8 cellular contexts compared by ENCODE assay signal in the genomic region with DNA sequence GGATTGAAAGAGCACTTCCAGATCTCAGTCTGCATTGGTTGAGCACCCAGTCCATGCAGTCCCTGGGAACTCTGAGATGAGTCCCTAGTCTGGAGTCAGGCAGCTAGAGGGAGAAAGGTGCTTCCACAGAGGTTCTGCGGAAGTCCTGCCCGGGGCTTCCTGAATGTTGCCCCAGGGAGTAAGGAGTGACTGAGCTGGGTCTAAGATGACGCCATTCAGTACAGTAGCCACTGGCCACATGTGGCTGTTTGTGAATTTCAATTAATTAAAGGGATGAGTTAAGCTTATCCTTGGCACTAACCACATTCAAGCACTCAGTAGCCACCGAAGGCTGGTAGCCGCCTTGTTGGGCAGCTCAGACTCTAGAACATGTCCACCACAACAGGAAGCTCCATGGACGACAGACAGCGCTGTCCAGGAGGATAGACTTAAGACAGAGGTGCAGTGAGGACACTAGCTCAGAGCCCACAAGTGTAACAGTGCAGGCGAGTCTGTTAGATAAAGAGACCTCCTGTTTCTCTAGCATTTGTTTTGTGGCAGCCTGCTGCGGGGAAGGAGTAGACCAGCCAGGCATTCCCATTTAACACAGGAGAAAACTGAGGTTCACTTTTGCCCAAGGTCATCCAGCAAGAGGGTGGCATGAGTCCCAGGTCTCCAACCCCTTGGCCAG.
DNase-seq lines count a peak whose midpoint lies in the region; ATAC-seq and TF ChIP-seq lines count a peak whose summit lies in the region.

No MANE protein-coding gene starts in this region.

- peaks cover 82 to 83% of the 10 kb centered on the region in 2 donors for H3K4me1 Mint-ChIP-seq in immature natural killer cell
- peaks cover 83% of the 10 kb centered on the region for H3K4me1 Mint-ChIP-seq in stimulated activated memory B cell treated with anti-CD40 and anti-IgM and Interleukin-4, amounts not matched to agents 10 μg/mL and 1 μg/mL and 100 μg/mL, for 72 hours

- no peaks in the 10 kb centered on the region for H3K27me3 ChIP-seq in SK-N-SH (ENCODE audit: insufficient read depth)

- no peaks in the 10 kb centered on the region for H3K9me3 Mint-ChIP-seq in immature natural killer cell
- H3K9me3 Mint-ChIP-seq in stimulated activated memory B cell treated with anti-CD40 and anti-IgM and Interleukin-4, amounts not matched to agents 10 μg/mL and 1 μg/mL and 100 μg/mL, for 72 hours: no peaks in the 10 kb centered on the region

- peak overlapping the region; percentile 41; the same call in 1 of the 2 replicates for H3K4me2 ChIP-seq in SK-N-SH

- CTCF ChIA-PET in SK-N-SH (lab: Yijun Ruan, JAX): interaction anchor here (0.7 to 1.5 kb wide), 5 partner anchors 16 to 43 kb away, joined by 3 to 6 read pairs (median 3); no protein-coding TSS in a partner anchor

- peaks cover 0 to 9% (median 2%) of the 10 kb centered on the region in 3 donors for H3K27me3 Mint-ChIP-seq in immature natural killer cell (ENCODE audit: low read depth in 3 of 3)
- no peaks in the 10 kb centered on the region for H3K27me3 Mint-ChIP-seq in stimulated activated memory B cell treated with anti-CD40 and anti-IgM and Interleukin-4, amounts not matched to agents 10 μg/mL and 1 μg/mL and 100 μg/mL, for 72 hours

- H3K27ac ChIP-seq in SK-N-SH (ENCODE audit: low read depth in 2 of 2, low read length in 1 of 2): peak overlapping the region; percentile 43 to 99; a peak in 3 of 4 replicates

- H3F3A ChIP-seq in SK-N-SH (replicated peaks; ENCODE audit: insufficient read depth): peaks cover 20% of the 10 kb centered on the region

- TF ChIP-seq RAD21 in SK-N-SH (IDR thresholded peaks at IDR 0.05; ENCODE audit: low read length): no peak

- H3K4me1 ChIP-seq in SK-N-SH (ENCODE audit: control insufficient read depth in 1 of 2, insufficient read depth in 2 of 2, low read depth in 1 of 2, low read length in 1 of 2): peaks cover 56 to 85% of the 10 kb centered on the region in 2 experiments

- 92% methylated on average over 7 of the region's 9 CpGs for WGBS in SK-N-SH (ENCODE audit: low lambda C conversion rate)

- H4K20me1 ChIP-seq in SK-N-SH (ENCODE audit: insufficient read depth): peaks cover 70% of the 10 kb centered on the region

- no peak overlapping the region for H2AFZ ChIP-seq in SK-N-SH (ENCODE audit: low read depth)

- TF ChIP-seq CTCF in GM12875 (IDR thresholded peaks at IDR 0.05; ENCODE audit: borderline replicate concordance, insufficient read depth, low read depth, low read length) (no peak), SK-N-SH (IDR thresholded peaks at IDR 0.05) (no peak)

- peak overlapping the region; percentile 80 to 89 (median 85) for H3K4me3 Mint-ChIP-seq in immature natural killer cell
- peak overlapping the region; percentile 79 for H3K4me3 Mint-ChIP-seq in stimulated activated memory B cell treated with anti-CD40 and anti-IgM and Interleukin-4, amounts not matched to agents 10 μg/mL and 1 μg/mL and 100 μg/mL, for 72 hours

- POLR2A ChIA-PET in SK-N-SH (lab: Yijun Ruan, JAX): interaction anchor here (1.1 to 12.6 kb wide), 5 partner anchors 16 to 200 kb away, joined by 3 to 237 read pairs (median 10); a partner anchor contains a TSS

- no peak for DNase-seq in SK-N-SH
- DNase-seq in immature natural killer cell: no peak
- no peak for DNase-seq in NCI-H187 (lab: John Stamatoyannopoulos, UW)
- DNase-seq in iPS-NIHi11 (ENCODE audit: low spot score): no peak

- no peak for ATAC-seq in stimulated activated memory B cell treated with anti-CD40 and anti-IgM and Interleukin-4, amounts not matched to agents 10 μg/mL and 1 μg/mL and 100 μg/mL, for 72 hours
- no peak for ATAC-seq in GM19328 (IDR thresholded peaks at IDR 0.05; ENCODE audit: unreplicated experiment)
- ATAC-seq in HG03378 (IDR thresholded peaks at IDR 0.05; ENCODE audit: unreplicated experiment): no peak

- H3K9me3 ChIP-seq in SK-N-SH: no peaks in the 10 kb centered on the region

- H3K36me3 Mint-ChIP-seq in immature natural killer cell: no peaks in the 10 kb centered on the region
- H3K36me3 Mint-ChIP-seq in stimulated activated memory B cell treated with anti-CD40 and anti-IgM and Interleukin-4, amounts not matched to agents 10 μg/mL and 1 μg/mL and 100 μg/mL, for 72 hours: peaks cover 31% of the 10 kb centered on the region

- no peaks in the 10 kb centered on the region for H3K36me3 ChIP-seq in SK-N-SH (replicated peaks in 1 of 2; ENCODE audit: control insufficient read depth in 1 of 2, insufficient read depth in 2 of 2, low read length in 1 of 2)

- no peaks in the 10 kb centered on the region for H3K9me2 ChIP-seq in SK-N-SH

- H3K27ac Mint-ChIP-seq in immature natural killer cell: peak overlapping the region; percentile 87 to 92 (median 89)
- H3K27ac Mint-ChIP-seq in stimulated activated memory B cell treated with anti-CD40 and anti-IgM and Interleukin-4, amounts not matched to agents 10 μg/mL and 1 μg/mL and 100 μg/mL, for 72 hours: peak overlapping the region; percentile 97

- peaks cover 88% of the 10 kb centered on the region for H3K79me2 ChIP-seq in SK-N-SH (ENCODE audit: insufficient read depth)

- H3K4me3 ChIP-seq in GM12875 (ENCODE audit: low read depth, low read length): peak overlapping the region; percentile 85
- no peak overlapping the region for H3K4me3 ChIP-seq in SK-N-SH (ENCODE audit: low read depth in 2 of 2, low read length in 1 of 2)

- TF ChIP-seq EP300 in SK-N-SH (IDR thresholded peaks at IDR 0.05; ENCODE audit: borderline replicate concordance in 1 of 2, low read depth in 1 of 2, low read length in 1 of 2): no peak

- no peak overlapping the region; the same call in 1 of the 2 replicates for H3K9ac ChIP-seq in SK-N-SH

TF ChIP-seq in SK-N-SH, 30 proteins besides CTCF, POLR2A, EP300 and RAD21:
- TF ChIP-seq TCF12 (IDR thresholded peaks at IDR 0.05) (no peak), YY1 (IDR thresholded peaks at IDR 0.05; ENCODE audit: low read depth) (no peak), NRF1 (IDR thresholded peaks at IDR 0.05; ENCODE audit: low read depth, low read length) (no peak), FOXM1 (IDR thresholded peaks at IDR 0.05; ENCODE audit: low read depth) (no peak), ELF1 (IDR thresholded peaks at IDR 0.05) (no peak), GABPA (IDR thresholded peaks at IDR 0.05; ENCODE audit: low read depth) (no peak), FOXJ3 (CRISPR knock-in tag; IDR thresholded peaks at IDR 0.05) (no peak), GATA2 (CRISPR knock-in tag; IDR thresholded peaks at IDR 0.05) (no peak), SIN3A (IDR thresholded peaks at IDR 0.05; ENCODE audit: borderline replicate concordance, low read depth, low read length) (no peak), TEAD4 (IDR thresholded peaks at IDR 0.05; ENCODE audit: borderline replicate concordance, insufficient read depth) (no peak), JUND (IDR thresholded peaks at IDR 0.05) (no peak)
- TF ChIP-seq, protein P1, sequence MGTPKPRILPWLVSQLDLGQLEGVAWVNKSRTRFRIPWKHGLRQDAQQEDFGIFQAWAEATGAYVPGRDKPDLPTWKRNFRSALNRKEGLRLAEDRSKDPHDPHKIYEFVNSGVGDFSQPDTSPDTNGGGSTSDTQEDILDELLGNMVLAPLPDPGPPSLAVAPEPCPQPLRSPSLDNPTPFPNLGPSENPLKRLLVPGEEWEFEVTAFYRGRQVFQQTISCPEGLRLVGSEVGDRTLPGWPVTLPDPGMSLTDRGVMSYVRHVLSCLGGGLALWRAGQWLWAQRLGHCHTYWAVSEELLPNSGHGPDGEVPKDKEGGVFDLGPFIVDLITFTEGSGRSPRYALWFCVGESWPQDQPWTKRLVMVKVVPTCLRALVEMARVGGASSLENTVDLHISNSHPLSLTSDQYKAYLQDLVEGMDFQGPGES (IDR thresholded peaks at IDR 0.05; ENCODE audit: low read depth, low read length): no peak
- TF ChIP-seq, protein P2, sequence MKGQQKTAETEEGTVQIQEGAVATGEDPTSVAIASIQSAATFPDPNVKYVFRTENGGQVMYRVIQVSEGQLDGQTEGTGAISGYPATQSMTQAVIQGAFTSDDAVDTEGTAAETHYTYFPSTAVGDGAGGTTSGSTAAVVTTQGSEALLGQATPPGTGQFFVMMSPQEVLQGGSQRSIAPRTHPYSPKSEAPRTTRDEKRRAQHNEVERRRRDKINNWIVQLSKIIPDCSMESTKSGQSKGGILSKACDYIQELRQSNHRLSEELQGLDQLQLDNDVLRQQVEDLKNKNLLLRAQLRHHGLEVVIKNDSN (IDR thresholded peaks at IDR 0.05; ENCODE audit: borderline replicate concordance, low read depth): no peak
- TF ChIP-seq, protein P3, sequence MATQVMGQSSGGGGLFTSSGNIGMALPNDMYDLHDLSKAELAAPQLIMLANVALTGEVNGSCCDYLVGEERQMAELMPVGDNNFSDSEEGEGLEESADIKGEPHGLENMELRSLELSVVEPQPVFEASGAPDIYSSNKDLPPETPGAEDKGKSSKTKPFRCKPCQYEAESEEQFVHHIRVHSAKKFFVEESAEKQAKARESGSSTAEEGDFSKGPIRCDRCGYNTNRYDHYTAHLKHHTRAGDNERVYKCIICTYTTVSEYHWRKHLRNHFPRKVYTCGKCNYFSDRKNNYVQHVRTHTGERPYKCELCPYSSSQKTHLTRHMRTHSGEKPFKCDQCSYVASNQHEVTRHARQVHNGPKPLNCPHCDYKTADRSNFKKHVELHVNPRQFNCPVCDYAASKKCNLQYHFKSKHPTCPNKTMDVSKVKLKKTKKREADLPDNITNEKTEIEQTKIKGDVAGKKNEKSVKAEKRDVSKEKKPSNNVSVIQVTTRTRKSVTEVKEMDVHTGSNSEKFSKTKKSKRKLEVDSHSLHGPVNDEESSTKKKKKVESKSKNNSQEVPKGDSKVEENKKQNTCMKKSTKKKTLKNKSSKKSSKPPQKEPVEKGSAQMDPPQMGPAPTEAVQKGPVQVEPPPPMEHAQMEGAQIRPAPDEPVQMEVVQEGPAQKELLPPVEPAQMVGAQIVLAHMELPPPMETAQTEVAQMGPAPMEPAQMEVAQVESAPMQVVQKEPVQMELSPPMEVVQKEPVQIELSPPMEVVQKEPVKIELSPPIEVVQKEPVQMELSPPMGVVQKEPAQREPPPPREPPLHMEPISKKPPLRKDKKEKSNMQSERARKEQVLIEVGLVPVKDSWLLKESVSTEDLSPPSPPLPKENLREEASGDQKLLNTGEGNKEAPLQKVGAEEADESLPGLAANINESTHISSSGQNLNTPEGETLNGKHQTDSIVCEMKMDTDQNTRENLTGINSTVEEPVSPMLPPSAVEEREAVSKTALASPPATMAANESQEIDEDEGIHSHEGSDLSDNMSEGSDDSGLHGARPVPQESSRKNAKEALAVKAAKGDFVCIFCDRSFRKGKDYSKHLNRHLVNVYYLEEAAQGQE (IDR thresholded peaks at IDR 0.05; ENCODE audit: low read depth, low read length): no peak
TF ChIP-seq in SK-N-SH: peak in this region for 0.
